13 cellular contexts compared by ENCODE assay signal in the genomic region with DNA sequence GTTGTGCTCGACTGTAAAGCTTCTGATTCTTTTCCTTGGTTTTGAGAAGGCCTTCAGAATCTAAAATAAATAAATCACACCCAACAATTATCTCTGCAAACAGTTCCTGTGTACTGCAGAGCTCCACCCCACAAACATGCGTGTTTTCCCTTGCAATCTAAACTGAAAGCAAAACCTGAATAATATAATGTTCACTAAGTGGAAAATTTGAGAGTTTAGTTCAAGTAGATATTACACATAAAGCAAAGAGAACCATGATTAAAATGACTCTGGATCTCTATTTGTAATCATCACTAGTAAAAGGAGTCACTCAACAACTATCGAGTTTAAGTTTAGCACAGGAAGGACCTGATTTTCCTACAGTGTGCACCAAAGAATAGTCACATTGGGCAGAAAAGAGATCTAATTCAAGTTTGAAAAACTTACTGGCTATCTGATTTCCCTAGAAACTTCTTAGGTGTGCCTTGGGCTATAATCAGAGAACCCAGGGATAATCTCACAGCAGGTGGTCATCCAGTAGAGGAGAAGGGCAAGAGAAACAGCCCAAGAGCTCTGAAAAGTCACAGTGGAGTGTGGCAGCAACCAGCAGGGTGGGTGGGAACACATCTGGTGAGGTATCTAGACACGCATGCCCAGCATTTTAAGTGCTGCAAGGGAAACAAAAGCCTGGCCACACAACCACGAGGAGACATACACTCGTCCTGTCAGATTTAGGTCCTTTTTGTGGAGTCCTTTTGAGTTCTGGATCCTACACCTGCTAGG. TPM values are rescaled to one million over a fixed set of nuclear protein-coding genes. Genes with fewer than 3 reads are reported as not detected.
DNase-seq lines count a peak whose midpoint lies in the region; TF ChIP-seq lines count a peak whose summit lies in the region.
"Had no signal": no experiment of that assay in that cellular context is flagged by ENCODE, and none has a peak within 500 bp of the region (broad histone marks: within the 10 kb centered on the region; RNA-seq: fewer than 3 reads in every experiment).

No MANE protein-coding gene starts in this region.

- CTCF ChIA-PET in activated CD4-positive, alpha-beta T cell treated with anti-CD3 and anti-CD28 coated beads, Interleukin-2, amount 10 ng/mL, durations not matched to agents 7 days and 5 days (lab: Charles Lee): interaction anchor here (0.7 to 1.3 kb wide), 5 partner anchors 30 to 248 kb away, joined by 3 read pairs; a partner anchor contains a TSS

- no peak for DNase-seq in activated T-cell treated with anti-CD3 and anti-CD28 coated beads, Interleukin-2, amount 50 U/mL, for 24 hours
- DNase-seq in activated T-cell treated with anti-CD3 and anti-CD28 coated beads for 4 hours (no peak), fibroblast of villous mesenchyme (ENCODE audit: low read depth) (peak; percentile 29), stomach (no peak), OCI-M2 (lab: John Stamatoyannopoulos, UW; ENCODE audit: unreplicated experiment) (no peak), globus pallidus (ENCODE audit: low spot score) (no peak), cerebellar nuclear complex (lab: John Stamatoyannopoulos, UW) (no peak)
- peak; percentile 32 for DNase-seq in activated CD4-positive, alpha-beta T cell treated with anti-CD3 and anti-CD28 coated beads, Interleukin-2, amount 10 ng/mL, durations not matched to agents 7 days and 5 days
- DNase-seq: head of caudate nucleus, NCI-H1436 had no signal

- TF ChIP-seq POLR2A in stomach (IDR thresholded peaks at IDR 0.05): no peak

- TF ChIP-seq CTCF in fibroblast of villous mesenchyme (IDR thresholded peaks at IDR 0.05; ENCODE audit: insufficient read depth, low read depth, low read length) (no peak), stomach (IDR thresholded peaks at IDR 0.05) (no peak)

- 58 to 72% (median 65%) methylated on average over 6 of the region's 6 CpGs for WGBS in stomach, 5 donors

- no peaks in the 10 kb centered on the region for H3K27me3 ChIP-seq in stomach

- H3K9me3 ChIP-seq in stomach: no peaks in the 10 kb centered on the region

- H3K9me3 Mint-ChIP-seq in activated T-cell treated with anti-CD3 and anti-CD28 coated beads, Interleukin-2, amount 50 U/mL, for 24 hours: no peaks in the 10 kb centered on the region
- no peaks in the 10 kb centered on the region for H3K9me3 Mint-ChIP-seq in activated CD4-positive, alpha-beta T cell treated with anti-CD3 and anti-CD28 coated beads, Interleukin-2, amount 10 ng/mL, durations not matched to agents 7 days and 5 days
- H3K9me3 Mint-ChIP-seq: memory B cell had no signal

- peak overlapping the region; percentile 49 for H3K4me3 Mint-ChIP-seq in activated T-cell treated with anti-CD3 and anti-CD28 coated beads, Interleukin-2, amount 50 U/mL, for 24 hours
- peak overlapping the region; percentile 50 for H3K4me3 Mint-ChIP-seq in activated CD4-positive, alpha-beta T cell treated with anti-CD3 and anti-CD28 coated beads, Interleukin-2, amount 10 ng/mL, durations not matched to agents 7 days and 5 days
- H3K4me3 Mint-ChIP-seq: memory B cell had no signal

- peak overlapping the region in 4 of 5 donors; percentile 57 to 79 (median 66) for H3K27ac ChIP-seq in stomach

- peaks cover 64% of the 10 kb centered on the region for H3K4me1 Mint-ChIP-seq in activated T-cell treated with anti-CD3 and anti-CD28 coated beads, Interleukin-2, amount 50 U/mL, for 24 hours (ENCODE audit: low read depth)
- peaks cover 29% of the 10 kb centered on the region for H3K4me1 Mint-ChIP-seq in activated CD4-positive, alpha-beta T cell treated with anti-CD3 and anti-CD28 coated beads, Interleukin-2, amount 10 ng/mL, durations not matched to agents 7 days and 5 days
- H3K4me1 Mint-ChIP-seq: memory B cell had no signal

- H3K36me3 ChIP-seq in stomach: peaks cover 8 to 88% (median 75%) of the 10 kb centered on the region in 4 donors

- H3K27me3 Mint-ChIP-seq in activated T-cell treated with anti-CD3 and anti-CD28 coated beads, Interleukin-2, amount 50 U/mL, for 24 hours: no peaks in the 10 kb centered on the region
- no peaks in the 10 kb centered on the region for H3K27me3 Mint-ChIP-seq in activated CD4-positive, alpha-beta T cell treated with anti-CD3 and anti-CD28 coated beads, Interleukin-2, amount 10 ng/mL, durations not matched to agents 7 days and 5 days
- H3K27me3 Mint-ChIP-seq: memory B cell had no signal

- TF ChIP-seq EP300 in stomach (IDR thresholded peaks at IDR 0.05): no peak

- peaks cover 0 to 26% (median 11%) of the 10 kb centered on the region in 4 donors for H3K4me1 ChIP-seq in stomach

- H3K4me3 ChIP-seq in fibroblast of villous mesenchyme (ENCODE audit: low read depth, low read length): no peak overlapping the region
- no peak overlapping the region for H3K4me3 ChIP-seq in stomach

- H3K27ac Mint-ChIP-seq in activated T-cell treated with anti-CD3 and anti-CD28 coated beads, Interleukin-2, amount 50 U/mL, for 24 hours: peak overlapping the region; percentile 97
- H3K27ac Mint-ChIP-seq in activated CD4-positive, alpha-beta T cell treated with anti-CD3 and anti-CD28 coated beads, Interleukin-2, amount 10 ng/mL, durations not matched to agents 7 days and 5 days: peak overlapping the region; percentile 91
- H3K27ac Mint-ChIP-seq: memory B cell had no signal

- peaks cover 85% of the 10 kb centered on the region for H3K36me3 Mint-ChIP-seq in activated T-cell treated with anti-CD3 and anti-CD28 coated beads, Interleukin-2, amount 50 U/mL, for 24 hours (ENCODE audit: low read depth)
- peaks cover 37% of the 10 kb centered on the region for H3K36me3 Mint-ChIP-seq in activated CD4-positive, alpha-beta T cell treated with anti-CD3 and anti-CD28 coated beads, Interleukin-2, amount 10 ng/mL, durations not matched to agents 7 days and 5 days (ENCODE audit: low read depth)

- POLR2A ChIA-PET in activated CD4-positive, alpha-beta T cell treated with anti-CD3 and anti-CD28 coated beads, Interleukin-2, amount 10 ng/mL, durations not matched to agents 7 days and 5 days (lab: Charles Lee): no interaction called here

- intact Hi-C loops in stomach (cut with DNase I; ENCODE audit: low total_unique reads): no loop called here

RNA-seq across cellular contexts. Expression of a gene that starts 25.4 kb away (rescaled TPM):
- total RNA-seq in activated CD4-positive, alpha-beta T cell treated with anti-CD3 and anti-CD28 coated beads, Interleukin-2, amount 10 ng/mL, durations not matched to agents 7 days and 5 days: 1 to 10 TPM; 5.3 to 6.1 TPM
- 14.5 and 14.7 TPM in 2 replicates for total RNA-seq in fibroblast of villous mesenchyme
- 10 to 100 TPM in 2 of 5 donors, 1 to 10 TPM in 3; 5.8 to 29.7 (median 7.0) TPM for total RNA-seq in stomach
- polyA plus RNA-seq in stomach: 1 to 10 TPM; 3.3 to 5.4 (median 3.7) TPM

RNA-seq across cellular contexts. Expression of a gene that starts 54.2 kb away (rescaled TPM):
- total RNA-seq in activated CD4-positive, alpha-beta T cell treated with anti-CD3 and anti-CD28 coated beads, Interleukin-2, amount 10 ng/mL, durations not matched to agents 7 days and 5 days: not detected
- total RNA-seq in fibroblast of villous mesenchyme (not detected in 2 replicates), stomach (not detected)
- not detected for polyA plus RNA-seq in stomach
- total RNA-seq: HT-29 had no signal
- polyA plus RNA-seq: AG04450 had no signal

Comparison
In these comparisons a context has a peak if more than half of its experiments do, and no peak if none do; other contexts are left out.
1. DNase-seq: peak in activated CD4-positive, alpha-beta T cell treated with anti-CD3 and anti-CD28 coated beads, Interleukin-2, amount 10 ng/mL, durations not matched to agents 7 days and 5 days (single experiment) and fibroblast of villous mesenchyme (single experiment); none in activated T-cell treated with anti-CD3 and anti-CD28 coated beads, Interleukin-2, amount 50 U/mL, for 24 hours (single experiment), activated T-cell treated with anti-CD3 and anti-CD28 coated beads for 4 hours (single experiment), stomach (single experiment), OCI-M2 (single experiment), globus pallidus (single experiment) and cerebellar nuclear complex (0 of 2).